9 cellular contexts compared by ENCODE assay signal in the genomic region with DNA sequence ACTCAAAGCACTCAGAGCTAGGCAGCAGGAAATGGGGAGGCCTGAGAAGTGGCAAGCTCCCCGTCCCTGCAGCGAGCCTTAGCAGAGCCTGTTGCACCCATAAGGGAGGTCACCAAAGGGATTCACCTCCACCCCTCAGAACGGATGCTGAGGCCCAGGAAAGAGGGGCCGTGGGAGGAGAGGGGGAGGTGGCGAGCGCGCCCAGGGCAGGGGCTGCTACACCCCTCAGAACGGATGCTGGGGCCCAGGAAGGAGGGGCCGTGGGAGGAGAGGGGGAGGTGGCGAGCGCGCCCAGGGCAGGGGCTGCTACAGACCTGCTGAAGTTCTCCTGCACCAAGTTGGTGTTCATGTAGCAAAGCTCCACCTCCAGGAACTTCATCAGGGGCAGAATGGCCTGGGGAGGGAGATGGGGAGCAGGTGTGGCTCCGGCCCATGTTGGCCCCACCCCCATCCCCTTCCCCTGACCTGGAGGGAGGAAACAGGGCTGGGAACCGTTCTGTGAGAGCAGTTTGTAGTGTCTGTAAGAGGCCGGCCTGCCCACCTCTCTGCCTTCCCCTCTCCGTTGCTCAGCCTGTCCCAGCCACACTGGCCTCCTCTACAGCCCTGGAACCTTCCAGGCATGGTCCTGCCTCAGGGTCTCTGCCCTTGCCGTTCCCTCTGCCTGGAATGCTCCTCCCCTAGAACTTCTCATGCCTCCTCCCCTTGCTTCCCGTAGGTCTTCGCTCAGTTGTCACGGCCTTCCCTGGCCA. TPM values are rescaled to one million over a fixed set of nuclear protein-coding genes. Genes with fewer than 3 reads are reported as not detected.
DNase-seq lines count a peak whose midpoint lies in the region; ATAC-seq and TF ChIP-seq lines count a peak whose summit lies in the region.
"Had no signal": no experiment of that assay in that cellular context is flagged by ENCODE, and none has a peak within 500 bp of the region (broad histone marks: within the 10 kb centered on the region; RNA-seq: fewer than 3 reads in every experiment).

No MANE protein-coding gene starts in this region.

- no peak for TF ChIP-seq CTCF in RWPE2 (IDR thresholded peaks at IDR 0.05; ENCODE audit: poor library complexity, severe bottlenecking)
- TF ChIP-seq CTCF in esophagus muscularis mucosa (IDR thresholded peaks at IDR 0.05), result no peak
- TF ChIP-seq CTCF in sigmoid colon (IDR thresholded peaks at IDR 0.05), result no peak
- no peak for TF ChIP-seq CTCF in Caco-2 (IDR thresholded peaks at IDR 0.05; ENCODE audit: insufficient read depth in 1 of 2, low read depth in 1 of 2, low read length in 1 of 2, severe bottlenecking in 1 of 2, unreplicated experiment in 1 of 2)

- peaks cover 16% of the 10 kb centered on the region for H3K36me3 Mint-ChIP-seq in Caco-2 (ENCODE audit: insufficient read depth, unreplicated experiment)

- H3K4me3 ChIP-seq in RWPE2 (ENCODE audit: severe bottlenecking) (no peak overlapping the region), esophagus muscularis mucosa (no peak overlapping the region), sigmoid colon (no peak overlapping the region), HAP-1 (no peak overlapping the region), Caco-2 (ENCODE audit: low read depth, low read length) (no peak overlapping the region)

- H3K4me3 Mint-ChIP-seq in Caco-2 (ENCODE audit: unreplicated experiment), result no peak overlapping the region

- H3K27ac ChIP-seq in RWPE2 (ENCODE audit: poor library complexity, severe bottlenecking), result peak overlapping the region; percentile 39
- H3K27ac ChIP-seq in esophagus muscularis mucosa (replicated peaks in 1 of 4), result peak overlapping the region; percentile 27 to 67 (median 43)
- peak overlapping the region; percentile 38 to 70 (median 46) for H3K27ac ChIP-seq in sigmoid colon
- H3K27ac ChIP-seq: 22Rv1 had no signal

- H3K9me3 ChIP-seq in RWPE2 (ENCODE audit: severe bottlenecking) (no peaks in the 10 kb centered on the region), esophagus muscularis mucosa (no peaks in the 10 kb centered on the region), sigmoid colon (no peaks in the 10 kb centered on the region), HAP-1 (no peaks in the 10 kb centered on the region), Caco-2 (no peaks in the 10 kb centered on the region)

- BruUV-seq in Caco-2 (replicated peaks; lab: Mats Ljungman, UMichigan), result no TSS peak

- DNase-seq in DMS 273 (lab: John Stamatoyannopoulos, UW; ENCODE audit: unreplicated experiment), result peak; percentile 34
- DNase-seq in DMS 273 treated with DMSO at 0.1 percent for 48 hours (lab: John Stamatoyannopoulos, UW), result no peak
- no peak for DNase-seq in RWPE2 (ENCODE audit: low spot score)
- DNase-seq in esophagus muscularis mucosa (ENCODE audit: extremely low spot score), result no peak
- DNase-seq in sigmoid colon, result no peak
- DNase-seq in EL, result no peak
- no peak for DNase-seq in HAP-1 (ENCODE audit: low spot score in 2 of 2)
- DNase-seq in Caco-2, result no peak

- in situ Hi-C loops in HAP-1 (cut with MboI; ENCODE audit: low sequenced_read_pairs), result no loop called here

- POLR2A ChIA-PET in Caco-2 (lab: Charles Lee), result no interaction called here

- H3K36me3 ChIP-seq in RWPE2 (ENCODE audit: low read depth) (no peaks in the 10 kb centered on the region), esophagus muscularis mucosa (peaks cover 0 to 69% (median 30%) of the 10 kb centered on the region in 4 donors), sigmoid colon (peaks cover 0 to 32% (median 0%) of the 10 kb centered on the region in 4 donors), HAP-1 (replicated peaks) (no peaks in the 10 kb centered on the region), Caco-2 (ENCODE audit: control insufficient read depth, insufficient read depth, low read length) (no peaks in the 10 kb centered on the region)

- intact Hi-C loops in esophagus muscularis mucosa (cut with DNase I) (no loop called here), sigmoid colon (cut with DNase I) (no loop called here), Caco-2 (cut with micrococcal nuclease; ENCODE audit: unreplicated experiment) (no loop called here)

- H3K27me3 ChIP-seq in RWPE2 (ENCODE audit: insufficient read depth, poor library complexity, severe bottlenecking) (no peaks in the 10 kb centered on the region), esophagus muscularis mucosa (no peaks in the 10 kb centered on the region), sigmoid colon (no peaks in the 10 kb centered on the region), HAP-1 (ENCODE audit: low read depth) (no peaks in the 10 kb centered on the region), Caco-2 (replicated peaks; ENCODE audit: control insufficient read depth, insufficient read depth, low read length) (no peaks in the 10 kb centered on the region)

- no peaks in the 10 kb centered on the region for H3K9me3 Mint-ChIP-seq in Caco-2 (ENCODE audit: unreplicated experiment)

- 0 out of 3 replicates have a peak, but pooled peaks have one; percentile 3 for ATAC-seq in RWPE2 (ENCODE audit: low read depth)

- 62% methylated on average over 19 of the region's 20 CpGs for WGBS in esophagus muscularis mucosa
- 39 to 68% methylated on average over 20 of the region's 20 CpGs for WGBS in sigmoid colon, 2 donors

- TF ChIP-seq EP300 in esophagus muscularis mucosa (IDR thresholded peaks at IDR 0.05), result no peak
- TF ChIP-seq EP300 in sigmoid colon (IDR thresholded peaks at IDR 0.05), result no peak

- peaks cover 11% of the 10 kb centered on the region for H3K4me1 Mint-ChIP-seq in Caco-2 (ENCODE audit: low read depth, unreplicated experiment)

- CTCF ChIA-PET in Caco-2 (lab: Charles Lee), result interaction anchor here (0.7 to 0.8 kb wide), 2 partner anchors 22 to 295 kb away, joined by 4 to 6 read pairs; a partner anchor contains a TSS

- no peaks in the 10 kb centered on the region for H3K27me3 Mint-ChIP-seq in Caco-2 (ENCODE audit: insufficient read depth, unreplicated experiment)

- H3K4me1 ChIP-seq in RWPE2 (ENCODE audit: insufficient read depth, poor library complexity, severe bottlenecking) (peaks cover 10% of the 10 kb centered on the region), esophagus muscularis mucosa (peaks cover 17 to 35% (median 31%) of the 10 kb centered on the region in 4 donors), sigmoid colon (peaks cover 0 to 20% (median 16%) of the 10 kb centered on the region in 4 donors), HAP-1 (no peaks in the 10 kb centered on the region), Caco-2 (0 out of 2 replicates have a peak, but pooled peaks cover 4% of the 10 kb centered on the region)

- H3K27ac Mint-ChIP-seq in Caco-2 (ENCODE audit: unreplicated experiment), result no peak overlapping the region

- no peak for TF ChIP-seq POLR2A in esophagus muscularis mucosa (IDR thresholded peaks at IDR 0.05; ENCODE audit: low read depth)
- TF ChIP-seq POLR2A in sigmoid colon (IDR thresholded peaks at IDR 0.05), result no peak

RNA-seq across cellular contexts. Expression of a gene that starts 11.4 kb away (rescaled TPM):
- total RNA-seq in esophagus muscularis mucosa (1 to 10 TPM; 5.9 to 10.0 (median 9.0) TPM), sigmoid colon (10 to 100 TPM in 2 of 4 donors, 1 to 10 TPM in 2; 4.3 to 11.4 (median 9.6) TPM), Caco-2 (2022) (5.5 and 9.0 TPM in 2 replicates)
- polyA plus RNA-seq in sigmoid colon, result 10 to 100 TPM in 2 of 3 donors, 1 to 10 TPM in 1; 6.0 to 61.9 (median 17.1) TPM

RNA-seq across cellular contexts. Expression of a gene that starts 22.3 kb away (rescaled TPM):
- 10 to 100 TPM; 48.2 to 95.8 (median 85.2) TPM for total RNA-seq in esophagus muscularis mucosa
- 10 to 100 TPM; 44.2 to 73.1 (median 56.9) TPM for total RNA-seq in sigmoid colon
- 100 to 1,000 TPM in 1 of 3 donors, 10 to 100 TPM in 2; 87.1 to 110 (median 91.3) TPM for polyA plus RNA-seq in sigmoid colon
- total RNA-seq in Caco-2 (2022), result 66.6 and 72.3 TPM in 2 replicates

RNA-seq across cellular contexts. Expression of a gene that starts 45.6 kb away (rescaled TPM):
- total RNA-seq in esophagus muscularis mucosa (100 to 1,000 TPM in 1 of 4 donors, 10 to 100 TPM in 3; 67.8 to 147 (median 81.9) TPM), sigmoid colon (10 to 100 TPM; 27.8 to 40.9 (median 37.2) TPM), Caco-2 (2022) (2.0 and 2.5 TPM in 2 replicates)
- 10 to 100 TPM; 28.7 to 41.0 (median 39.0) TPM for polyA plus RNA-seq in sigmoid colon

RNA-seq across cellular contexts. Expression of a gene that starts 48.2 kb away (rescaled TPM):
- total RNA-seq in esophagus muscularis mucosa, result 10 to 100 TPM; 18.0 to 23.7 (median 20.0) TPM
- total RNA-seq in sigmoid colon, result 10 to 100 TPM; 18.9 to 29.6 (median 26.4) TPM
- polyA plus RNA-seq in sigmoid colon, result 10 to 100 TPM; 12.7 to 24.4 (median 16.8) TPM
- total RNA-seq in Caco-2 (2022), result 31.2 and 33.3 TPM in 2 replicates
